In the genomic region with DNA sequence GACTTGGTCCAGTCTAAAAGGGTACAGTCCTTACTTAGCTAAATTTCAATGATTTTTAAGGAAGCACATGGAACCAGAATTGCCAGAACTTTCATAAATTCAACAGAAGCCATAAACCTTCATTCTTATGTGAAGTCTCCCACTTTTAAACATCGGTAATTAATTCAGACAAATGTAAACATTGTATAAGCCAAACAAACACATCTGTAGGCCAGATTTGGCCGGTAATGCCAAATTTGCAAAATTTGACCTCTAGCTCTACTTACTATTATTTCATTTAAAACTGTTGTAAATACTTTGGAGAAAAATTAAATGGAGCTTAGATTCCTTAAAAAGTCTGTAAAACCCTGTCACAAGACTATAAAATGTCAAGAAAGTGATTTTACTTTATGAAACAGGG, we compare ENCODE assay signal across 16 cellular contexts.
DNase-seq lines count a peak whose midpoint lies in the region; ATAC-seq and TF ChIP-seq lines count a peak whose summit lies in the region.
"Had no signal": no experiment of that assay in that cellular context is flagged by ENCODE, and none has a peak within 500 bp of the region (broad histone marks: within the 10 kb centered on the region; RNA-seq: fewer than 3 reads in every experiment).

No MANE protein-coding gene starts in this region.

- 65 to 82% methylated on average over 2 of the region's 2 CpGs for WGBS in esophagus squamous epithelium, 2 donors
- no CpG with 5 or more reads among the region's 2 CpGs for WGBS in neuronal stem cell (ENCODE audit: extremely low coverage in 2 of 2, insufficient read length in 2 of 2, insufficient replicate concordance in 1 of 2), 2 donors

- no peaks in the 10 kb centered on the region for H3K36me3 Mint-ChIP-seq in activated T-helper 17 cell treated with anti-CD3 and anti-CD28 coated beads, Interleukin-2, amount 50 U/mL, for 72 hours (ENCODE audit: low read depth)
- H3K36me3 Mint-ChIP-seq: CD8-positive, alpha-beta memory T cell had no signal

- H3K4me3 ChIP-seq in AG04450 (ENCODE audit: low read depth, low read length) (no peak overlapping the region), SK-N-MC (peak overlapping the region; percentile 53), esophagus squamous epithelium (no peak overlapping the region), neuronal stem cell (ENCODE audit: low read length in 2 of 2) (no peak overlapping the region), MG63 (no peak overlapping the region)
- H3K4me3 ChIP-seq: ovary, skin epidermis had no signal

- TF ChIP-seq POLR2A in esophagus squamous epithelium (IDR thresholded peaks at IDR 0.05) = no peak

- H3K9me3 ChIP-seq in AG04450 (ENCODE audit: control insufficient read depth, insufficient read depth, low read length) = no peaks in the 10 kb centered on the region
- no peaks in the 10 kb centered on the region for H3K9me3 ChIP-seq in SK-N-MC (ENCODE audit: low read depth, low read length)
- H3K9me3 ChIP-seq in esophagus squamous epithelium = no peaks in the 10 kb centered on the region
- H3K9me3 ChIP-seq in neuronal stem cell (replicated peaks in 1 of 2; ENCODE audit: control insufficient read depth in 2 of 2, insufficient read depth in 1 of 2, low read depth in 1 of 2, low read length in 2 of 2) = no peaks in the 10 kb centered on the region
- no peaks in the 10 kb centered on the region for H3K9me3 ChIP-seq in MG63
- H3K9me3 ChIP-seq: ovary had no signal

- no peak overlapping the region for H3K4me2 ChIP-seq in neuronal stem cell (ENCODE audit: insufficient read depth, low read length, poor library complexity, severe bottlenecking)
- H3K4me2 ChIP-seq: KMS-11 had no signal

- no peak overlapping the region for H3K18ac ChIP-seq in neuronal stem cell (ENCODE audit: low read length)

- no peaks in the 10 kb centered on the region for H3K4me1 Mint-ChIP-seq in activated T-helper 17 cell treated with anti-CD3 and anti-CD28 coated beads, Interleukin-2, amount 50 U/mL, for 72 hours
- H3K4me1 Mint-ChIP-seq: CD8-positive, alpha-beta memory T cell had no signal

- H2BK12ac ChIP-seq in neuronal stem cell (ENCODE audit: low read length) = no peak overlapping the region

- no peaks in the 10 kb centered on the region for H3K27me3 ChIP-seq in AG04450 (ENCODE audit: control insufficient read depth, insufficient read depth, low read length)
- no peaks in the 10 kb centered on the region for H3K27me3 ChIP-seq in esophagus squamous epithelium
- H3K27me3 ChIP-seq in neuronal stem cell (ENCODE audit: control insufficient read depth in 3 of 3, insufficient read depth in 3 of 3, low read depth in 1 of 3, low read length in 3 of 3) = no peaks in the 10 kb centered on the region
- H3K27me3 ChIP-seq in MG63 = no peaks in the 10 kb centered on the region
- H3K27me3 ChIP-seq: ovary had no signal

- no peaks in the 10 kb centered on the region for H3K36me3 ChIP-seq in SK-N-MC (ENCODE audit: insufficient read depth, low read length)
- no peaks in the 10 kb centered on the region for H3K36me3 ChIP-seq in esophagus squamous epithelium
- H3K36me3 ChIP-seq in neuronal stem cell (replicated peaks in 1 of 2; ENCODE audit: control insufficient read depth in 2 of 2, insufficient read depth in 2 of 2, low read length in 2 of 2) = no peaks in the 10 kb centered on the region
- H3K36me3 ChIP-seq in MG63 = no peaks in the 10 kb centered on the region
- H3K36me3 ChIP-seq: ovary had no signal

- no peak overlapping the region for H3K4me3 Mint-ChIP-seq in activated T-helper 17 cell treated with anti-CD3 and anti-CD28 coated beads, Interleukin-2, amount 50 U/mL, for 72 hours
- H3K4me3 Mint-ChIP-seq: CD8-positive, alpha-beta memory T cell had no signal

- TF ChIP-seq CTCF in AG04450 (IDR thresholded peaks at IDR 0.05; ENCODE audit: low read depth, low read length) (no peak), esophagus squamous epithelium (IDR thresholded peaks at IDR 0.05) (no peak)

- no peaks in the 10 kb centered on the region for H3K79me1 ChIP-seq in neuronal stem cell (ENCODE audit: low read depth, low read length)

- H3K27ac ChIP-seq in AG04450 (ENCODE audit: low read depth, low read length) (peak overlapping the region; percentile 82), SK-N-MC (no peak overlapping the region; the same call in 1 of the 2 replicates), esophagus squamous epithelium (peak overlapping the region in 3 of 4 donors; percentile 49 to 76 (median 54)), neuronal stem cell (replicated peaks; ENCODE audit: low read length) (no peak overlapping the region)
- H3K27ac ChIP-seq: KMS-11, ovary, RWPE1 had no signal

- DNase-seq in AG04450 (ENCODE audit: low read depth, low spot score) = no peak
- DNase-seq in SK-N-MC (ENCODE audit: low read depth, low spot score) = no peak
- no peak for DNase-seq in esophagus squamous epithelium (lab: John Stamatoyannopoulos, UW)
- no peak for DNase-seq in sciatic nerve (ENCODE audit: low spot score)
- no peak for DNase-seq in NCI-H526 treated with DMSO at 0.1 percent for 48 hours (lab: John Stamatoyannopoulos, UW)
- DNase-seq in neuronal stem cell (ENCODE audit: low spot score) = no peak
- DNase-seq in MG63 = no peak
- DNase-seq: CD8-positive, alpha-beta memory T cell; erythroblast; hypothalamus; NCI-H1417 treated with DMSO at 0.1 percent for 48 hours; ovary had no signal

- H2AK5ac ChIP-seq in neuronal stem cell (ENCODE audit: low read depth, low read length) = no peak overlapping the region

- H3K4ac ChIP-seq in neuronal stem cell (ENCODE audit: low read length) = no peak overlapping the region

- H4K91ac ChIP-seq in neuronal stem cell (ENCODE audit: low read depth, low read length, poor library complexity) = no peak overlapping the region

- H2AFZ ChIP-seq in neuronal stem cell (ENCODE audit: low read length) = no peak overlapping the region

- no peak overlapping the region for H2BK120ac ChIP-seq in neuronal stem cell (ENCODE audit: low read depth, low read length)

- CTCF ChIA-PET in AG04450 (lab: Charles Lee) = interaction anchor here (0.5 to 1.0 kb wide), 2 partner anchors 27 to 39 kb away, joined by 4 to 7 read pairs; no protein-coding TSS in a partner anchor

- H3K23ac ChIP-seq in neuronal stem cell (ENCODE audit: low read depth, low read length, poor library complexity) = no peak overlapping the region

- no peak overlapping the region for H2BK5ac ChIP-seq in neuronal stem cell (ENCODE audit: low read length)

- POLR2A ChIA-PET in AG04450 (lab: Yijun Ruan, JAX) = interaction anchor here (1.6 to 2.1 kb wide), 2 partner anchors 9 to 118 kb away, joined by 9 to 11 read pairs; no protein-coding TSS in a partner anchor

- no peak overlapping the region for H3K14ac ChIP-seq in neuronal stem cell (ENCODE audit: low read length)

- H3K9ac ChIP-seq in SK-N-MC (ENCODE audit: insufficient read length) = no peak overlapping the region
- no peak overlapping the region for H3K9ac ChIP-seq in neuronal stem cell (ENCODE audit: low read depth, low read length, poor library complexity)
- H3K9ac ChIP-seq: KMS-11 had no signal

- H3K9me3 Mint-ChIP-seq in activated T-helper 17 cell treated with anti-CD3 and anti-CD28 coated beads, Interleukin-2, amount 50 U/mL, for 72 hours = no peaks in the 10 kb centered on the region
- H3K9me3 Mint-ChIP-seq: CD8-positive, alpha-beta memory T cell had no signal

- ATAC-seq in sciatic nerve = peak; percentile 1
- ATAC-seq in activated T-helper 17 cell treated with anti-CD3 and anti-CD28 coated beads, Interleukin-2, amount 50 U/mL, for 72 hours (replicated peaks) = no peak

- intact Hi-C loops in esophagus squamous epithelium (cut with DNase I) (no loop called here), sciatic nerve (cut with DNase I) (no loop called here)

- H3K4me1 ChIP-seq in esophagus squamous epithelium = peaks cover 0 to 15% (median 6%) of the 10 kb centered on the region in 3 donors
- no peaks in the 10 kb centered on the region for H3K4me1 ChIP-seq in neuronal stem cell (ENCODE audit: control insufficient read depth in 2 of 2, insufficient read depth in 1 of 2, low read depth in 1 of 2, low read length in 2 of 2)

- H3K27me3 Mint-ChIP-seq in activated T-helper 17 cell treated with anti-CD3 and anti-CD28 coated beads, Interleukin-2, amount 50 U/mL, for 72 hours = peaks cover 6% of the 10 kb centered on the region

- H4K8ac ChIP-seq in neuronal stem cell (ENCODE audit: low read depth, low read length) = no peak overlapping the region

- H2BK15ac ChIP-seq in neuronal stem cell (ENCODE audit: low read length) = no peak overlapping the region

- no peak overlapping the region for H3K27ac Mint-ChIP-seq in activated T-helper 17 cell treated with anti-CD3 and anti-CD28 coated beads, Interleukin-2, amount 50 U/mL, for 72 hours
- H3K27ac Mint-ChIP-seq: CD8-positive, alpha-beta memory T cell had no signal

Comparison
In these comparisons a context has a peak if more than half of its experiments do, and no peak if none do; other contexts are left out.
1. H3K27ac ChIP-seq: peak in AG04450 (single experiment) and esophagus squamous epithelium (3 of 4); none in SK-N-MC (single experiment) and neuronal stem cell (single experiment).